ENCODE assay signal across 1 cellular context in the genomic region with DNA sequence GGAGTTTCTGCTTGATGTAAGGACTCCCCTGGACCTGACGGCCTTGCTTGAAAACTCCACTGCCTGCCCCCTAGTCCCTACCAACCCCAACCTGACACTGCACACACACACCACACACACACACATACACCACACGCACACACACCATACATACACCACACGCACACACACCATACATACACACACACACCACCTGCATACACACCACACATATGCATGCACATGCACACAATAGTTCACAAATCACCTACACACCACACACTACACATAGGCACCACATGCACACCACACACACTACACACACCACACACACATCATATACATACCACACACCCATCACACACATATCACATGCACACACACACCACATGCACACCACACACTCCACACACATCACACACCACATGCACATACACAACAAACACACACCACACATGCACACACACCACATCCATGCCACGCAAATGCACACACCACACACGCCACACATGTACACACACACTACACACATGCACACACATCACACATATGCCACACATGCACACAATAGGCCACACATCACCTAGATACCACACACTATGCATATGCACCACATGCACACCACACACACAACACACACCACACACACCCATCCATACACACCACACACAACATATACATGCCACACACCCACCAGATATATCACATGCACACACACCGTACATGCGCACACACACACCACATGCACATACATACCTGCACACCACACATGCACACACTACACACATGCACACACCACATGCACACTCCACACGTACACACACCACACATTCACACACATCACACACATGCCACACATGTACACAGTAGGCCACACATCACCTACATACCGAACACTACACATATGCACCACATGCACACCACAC.
TF ChIP-seq lines count a peak whose summit lies in the region.

No MANE protein-coding gene starts in this region.

TF ChIP-seq in HepG2, 621 proteins besides CTCF, POLR2A, EP300 and RAD21 (continued from another document and continues in another):
- TF ChIP-seq, protein P1, sequence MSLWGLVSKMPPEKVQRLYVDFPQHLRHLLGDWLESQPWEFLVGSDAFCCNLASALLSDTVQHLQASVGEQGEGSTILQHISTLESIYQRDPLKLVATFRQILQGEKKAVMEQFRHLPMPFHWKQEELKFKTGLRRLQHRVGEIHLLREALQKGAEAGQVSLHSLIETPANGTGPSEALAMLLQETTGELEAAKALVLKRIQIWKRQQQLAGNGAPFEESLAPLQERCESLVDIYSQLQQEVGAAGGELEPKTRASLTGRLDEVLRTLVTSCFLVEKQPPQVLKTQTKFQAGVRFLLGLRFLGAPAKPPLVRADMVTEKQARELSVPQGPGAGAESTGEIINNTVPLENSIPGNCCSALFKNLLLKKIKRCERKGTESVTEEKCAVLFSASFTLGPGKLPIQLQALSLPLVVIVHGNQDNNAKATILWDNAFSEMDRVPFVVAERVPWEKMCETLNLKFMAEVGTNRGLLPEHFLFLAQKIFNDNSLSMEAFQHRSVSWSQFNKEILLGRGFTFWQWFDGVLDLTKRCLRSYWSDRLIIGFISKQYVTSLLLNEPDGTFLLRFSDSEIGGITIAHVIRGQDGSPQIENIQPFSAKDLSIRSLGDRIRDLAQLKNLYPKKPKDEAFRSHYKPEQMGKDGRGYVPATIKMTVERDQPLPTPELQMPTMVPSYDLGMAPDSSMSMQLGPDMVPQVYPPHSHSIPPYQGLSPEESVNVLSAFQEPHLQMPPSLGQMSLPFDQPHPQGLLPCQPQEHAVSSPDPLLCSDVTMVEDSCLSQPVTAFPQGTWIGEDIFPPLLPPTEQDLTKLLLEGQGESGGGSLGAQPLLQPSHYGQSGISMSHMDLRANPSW (CRISPR knock-in tag; IDR thresholded peaks at IDR 0.05; ENCODE audit: borderline replicate concordance): no peak
- TF ChIP-seq ZC3H4 (CRISPR knock-in tag; IDR thresholded peaks at IDR 0.05; ENCODE audit: borderline replicate concordance) (no peak), FOXP1 (IDR thresholded peaks at IDR 0.05) (peak; percentile 30; the same call in 1 of the 2 replicates), FOXP1 (CRISPR knock-in tag; IDR thresholded peaks at IDR 0.05) (no peak), ZNF878 (CRISPR knock-in tag; IDR thresholded peaks at IDR 0.05) (no peak), TAF15 (IDR thresholded peaks at IDR 0.05; ENCODE audit: low read depth, low read length, poor library complexity, severe bottlenecking) (no peak), ZNF550 (CRISPR knock-in tag; IDR thresholded peaks at IDR 0.05; ENCODE audit: borderline replicate concordance) (no peak), ZNF138 (CRISPR knock-in tag; IDR thresholded peaks at IDR 0.05; ENCODE audit: low read depth) (0 out of 2 replicates have a peak, but pooled peaks have one; percentile 39), TSC22D2 (CRISPR knock-in tag; IDR thresholded peaks at IDR 0.05; ENCODE audit: borderline replicate concordance) (no peak), JUNB (CRISPR knock-in tag; IDR thresholded peaks at IDR 0.05; ENCODE audit: borderline replicate concordance) (peak; percentile 11; the same call in 1 of the 2 replicates), RELA (CRISPR knock-in tag; IDR thresholded peaks at IDR 0.05) (no peak), PRMT3 (CRISPR knock-in tag; IDR thresholded peaks at IDR 0.05; ENCODE audit: borderline replicate concordance, low read depth) (no peak), ZNF329 (CRISPR knock-in tag; IDR thresholded peaks at IDR 0.05; ENCODE audit: low read depth) (no peak), ZNF775 (CRISPR knock-in tag; IDR thresholded peaks at IDR 0.05; ENCODE audit: borderline replicate concordance) (no peak), KLF13 (CRISPR knock-in tag; IDR thresholded peaks at IDR 0.05) (no peak), CBX2 (IDR thresholded peaks at IDR 0.05; ENCODE audit: low read depth, low read length) (no peak), CBX2 (CRISPR knock-in tag; IDR thresholded peaks at IDR 0.05; ENCODE audit: low read depth) (no peak), POGZ (CRISPR knock-in tag; IDR thresholded peaks at IDR 0.05) (no peak), ZNF530 (CRISPR knock-in tag; IDR thresholded peaks at IDR 0.05; ENCODE audit: low read depth) (no peak), FOXK1 (CRISPR knock-in tag; IDR thresholded peaks at IDR 0.05; ENCODE audit: borderline replicate concordance, low read depth) (no peak), ZNF234 (CRISPR knock-in tag; conservative IDR thresholded peaks at IDR 0.05) (no peak), KDM6A (CRISPR knock-in tag; IDR thresholded peaks at IDR 0.05; ENCODE audit: low read depth) (no peak), ZHX1 (CRISPR knock-in tag; IDR thresholded peaks at IDR 0.05; ENCODE audit: low read depth) (no peak; the same call in 1 of the 2 replicates), ESRRA (CRISPR knock-in tag; IDR thresholded peaks at IDR 0.05; ENCODE audit: low read depth) (no peak), ZFP62 (CRISPR knock-in tag; IDR thresholded peaks at IDR 0.05) (no peak), ZNF761 (CRISPR knock-in tag; conservative IDR thresholded peaks at IDR 0.05) (no peak), ATF7-NPFF (CRISPR knock-in tag; IDR thresholded peaks at IDR 0.05; ENCODE audit: low read depth) (no peak), RAD51 (IDR thresholded peaks at IDR 0.05; ENCODE audit: borderline replicate concordance) (no peak), MTA1 (CRISPR knock-in tag; IDR thresholded peaks at IDR 0.05; ENCODE audit: borderline replicate concordance) (0 out of 2 replicates have a peak, but pooled peaks have one; percentile 10), STAG1 (CRISPR knock-in tag; IDR thresholded peaks at IDR 0.05) (no peak), ZNF749 (CRISPR knock-in tag; IDR thresholded peaks at IDR 0.05; ENCODE audit: borderline replicate concordance) (0 out of 2 replicates have a peak, but pooled peaks have one; percentile 49), NKX3-1 (CRISPR knock-in tag; IDR thresholded peaks at IDR 0.05) (no peak), KAT8 (CRISPR knock-in tag; IDR thresholded peaks at IDR 0.05) (no peak), FOXC1 (CRISPR knock-in tag; IDR thresholded peaks at IDR 0.05; ENCODE audit: borderline replicate concordance) (no peak), ZNF282 (IDR thresholded peaks at IDR 0.05; ENCODE audit: partially characterized antibody) (peak; percentile 54)
- TF ChIP-seq, protein P2, sequence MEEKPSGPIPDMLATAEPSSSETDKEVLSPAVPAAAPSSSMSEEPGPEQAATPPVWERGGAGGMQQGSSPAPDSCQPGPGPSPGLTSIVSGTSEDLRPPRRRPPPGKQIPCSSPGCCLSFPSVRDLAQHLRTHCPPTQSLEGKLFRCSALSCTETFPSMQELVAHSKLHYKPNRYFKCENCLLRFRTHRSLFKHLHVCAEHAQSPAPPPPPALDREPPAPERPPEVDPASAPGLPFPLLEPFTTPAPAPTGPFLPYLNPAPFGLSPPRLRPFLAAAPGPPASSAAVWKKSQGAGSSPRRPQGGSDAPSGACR (CRISPR knock-in tag; IDR thresholded peaks at IDR 0.05): no peak
- TF ChIP-seq, protein P3, sequence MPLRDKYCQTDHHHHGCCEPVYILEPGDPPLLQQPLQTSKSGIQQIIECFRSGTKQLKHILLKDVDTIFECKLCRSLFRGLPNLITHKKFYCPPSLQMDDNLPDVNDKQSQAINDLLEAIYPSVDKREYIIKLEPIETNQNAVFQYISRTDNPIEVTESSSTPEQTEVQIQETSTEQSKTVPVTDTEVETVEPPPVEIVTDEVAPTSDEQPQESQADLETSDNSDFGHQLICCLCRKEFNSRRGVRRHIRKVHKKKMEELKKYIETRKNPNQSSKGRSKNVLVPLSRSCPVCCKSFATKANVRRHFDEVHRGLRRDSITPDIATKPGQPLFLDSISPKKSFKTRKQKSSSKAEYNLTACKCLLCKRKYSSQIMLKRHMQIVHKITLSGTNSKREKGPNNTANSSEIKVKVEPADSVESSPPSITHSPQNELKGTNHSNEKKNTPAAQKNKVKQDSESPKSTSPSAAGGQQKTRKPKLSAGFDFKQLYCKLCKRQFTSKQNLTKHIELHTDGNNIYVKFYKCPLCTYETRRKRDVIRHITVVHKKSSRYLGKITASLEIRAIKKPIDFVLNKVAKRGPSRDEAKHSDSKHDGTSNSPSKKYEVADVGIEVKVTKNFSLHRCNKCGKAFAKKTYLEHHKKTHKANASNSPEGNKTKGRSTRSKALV (CRISPR knock-in tag; IDR thresholded peaks at IDR 0.05): no peak
- TF ChIP-seq, protein P4, sequence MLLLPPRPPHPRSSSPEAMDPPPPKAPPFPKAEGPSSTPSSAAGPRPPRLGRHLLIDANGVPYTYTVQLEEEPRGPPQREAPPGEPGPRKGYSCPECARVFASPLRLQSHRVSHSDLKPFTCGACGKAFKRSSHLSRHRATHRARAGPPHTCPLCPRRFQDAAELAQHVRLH (CRISPR knock-in tag; IDR thresholded peaks at IDR 0.05; ENCODE audit: borderline replicate concordance, low read depth): no peak
- TF ChIP-seq, protein P5, sequence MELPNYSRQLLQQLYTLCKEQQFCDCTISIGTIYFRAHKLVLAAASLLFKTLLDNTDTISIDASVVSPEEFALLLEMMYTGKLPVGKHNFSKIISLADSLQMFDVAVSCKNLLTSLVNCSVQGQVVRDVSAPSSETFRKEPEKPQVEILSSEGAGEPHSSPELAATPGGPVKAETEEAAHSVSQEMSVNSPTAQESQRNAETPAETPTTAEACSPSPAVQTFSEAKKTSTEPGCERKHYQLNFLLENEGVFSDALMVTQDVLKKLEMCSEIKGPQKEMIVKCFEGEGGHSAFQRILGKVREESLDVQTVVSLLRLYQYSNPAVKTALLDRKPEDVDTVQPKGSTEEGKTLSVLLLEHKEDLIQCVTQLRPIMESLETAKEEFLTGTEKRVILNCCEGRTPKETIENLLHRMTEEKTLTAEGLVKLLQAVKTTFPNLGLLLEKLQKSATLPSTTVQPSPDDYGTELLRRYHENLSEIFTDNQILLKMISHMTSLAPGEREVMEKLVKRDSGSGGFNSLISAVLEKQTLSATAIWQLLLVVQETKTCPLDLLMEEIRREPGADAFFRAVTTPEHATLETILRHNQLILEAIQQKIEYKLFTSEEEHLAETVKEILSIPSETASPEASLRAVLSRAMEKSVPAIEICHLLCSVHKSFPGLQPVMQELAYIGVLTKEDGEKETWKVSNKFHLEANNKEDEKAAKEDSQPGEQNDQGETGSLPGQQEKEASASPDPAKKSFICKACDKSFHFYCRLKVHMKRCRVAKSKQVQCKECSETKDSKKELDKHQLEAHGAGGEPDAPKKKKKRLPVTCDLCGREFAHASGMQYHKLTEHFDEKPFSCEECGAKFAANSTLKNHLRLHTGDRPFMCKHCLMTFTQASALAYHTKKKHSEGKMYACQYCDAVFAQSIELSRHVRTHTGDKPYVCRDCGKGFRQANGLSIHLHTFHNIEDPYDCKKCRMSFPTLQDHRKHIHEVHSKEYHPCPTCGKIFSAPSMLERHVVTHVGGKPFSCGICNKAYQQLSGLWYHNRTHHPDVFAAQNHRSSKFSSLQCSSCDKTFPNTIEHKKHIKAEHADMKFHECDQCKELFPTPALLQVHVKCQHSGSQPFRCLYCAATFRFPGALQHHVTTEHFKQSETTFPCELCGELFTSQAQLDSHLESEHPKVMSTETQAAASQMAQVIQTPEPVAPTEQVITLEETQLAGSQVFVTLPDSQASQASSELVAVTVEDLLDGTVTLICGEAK (IDR thresholded peaks at IDR 0.05): peak; percentile 16; the same call in 1 of the 2 replicates
- TF ChIP-seq, protein P5 (CRISPR knock-in tag; IDR thresholded peaks at IDR 0.05): no peak
- TF ChIP-seq, protein P6, sequence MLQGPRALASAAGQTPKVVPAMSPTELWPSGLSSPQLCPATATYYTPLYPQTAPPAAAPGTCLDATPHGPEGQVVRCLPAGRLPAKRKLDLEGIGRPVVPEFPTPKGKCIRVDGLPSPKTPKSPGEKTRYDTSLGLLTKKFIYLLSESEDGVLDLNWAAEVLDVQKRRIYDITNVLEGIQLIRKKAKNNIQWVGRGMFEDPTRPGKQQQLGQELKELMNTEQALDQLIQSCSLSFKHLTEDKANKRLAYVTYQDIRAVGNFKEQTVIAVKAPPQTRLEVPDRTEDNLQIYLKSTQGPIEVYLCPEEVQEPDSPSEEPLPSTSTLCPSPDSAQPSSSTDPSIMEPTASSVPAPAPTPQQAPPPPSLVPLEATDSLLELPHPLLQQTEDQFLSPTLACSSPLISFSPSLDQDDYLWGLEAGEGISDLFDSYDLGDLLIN (CRISPR knock-in tag; IDR thresholded peaks at IDR 0.05; ENCODE audit: borderline replicate concordance): no peak
